15 cellular contexts compared by ENCODE assay signal in genomic region chr3:10901293-10902010, GRCh38.
DNase-seq lines count a peak whose midpoint lies in the region; ATAC-seq and TF ChIP-seq lines count a peak whose summit lies in the region.
"Had no signal": no experiment of that assay in that cellular context is flagged by ENCODE, and none has a peak within 500 bp of the region (broad histone marks: within the 10 kb centered on the region; RNA-seq: fewer than 3 reads in every experiment).

No MANE protein-coding gene starts in this region.

- no peak overlapping the region for H3K4me3 ChIP-seq in hepatocyte
- H3K4me3 ChIP-seq: GM23248 had no signal

- peaks cover 24% of the 10 kb centered on the region for H3K4me1 Mint-ChIP-seq in brain
- no peaks in the 10 kb centered on the region for H3K4me1 Mint-ChIP-seq in effector memory CD8-positive, alpha-beta T cell (ENCODE audit: low read depth in 2 of 2)
- H3K4me1 Mint-ChIP-seq: B cell had no signal

- H2AFZ ChIP-seq in hepatocyte, result no peak overlapping the region
- H2AFZ ChIP-seq: GM23248 had no signal

- DNase-seq in globus pallidus (ENCODE audit: low spot score) (peak; percentile 16), midbrain (lab: John Stamatoyannopoulos, UW) (peak; percentile 46), putamen (ENCODE audit: low spot score) (peak; percentile 34), NCI-H69 (lab: John Stamatoyannopoulos, UW) (no peak), foreskin melanocyte (no peak), hepatocyte (ENCODE audit: low spot score) (no peak)
- no peak for DNase-seq in effector memory CD8-positive, alpha-beta T cell
- DNase-seq: Calu3; CD4-positive, alpha-beta T cell; DMS 273 treated with DMSO at 0.1 percent for 48 hours; GM23248; H9 had no signal

- H3K4me1 ChIP-seq in hepatocyte (ENCODE audit: insufficient read depth), result no peaks in the 10 kb centered on the region

- 90% methylated on average over 13 of the region's 13 CpGs for WGBS in hepatocyte (ENCODE audit: low lambda C conversion rate, missing lambda C conversion rate)

- peaks cover 4 to 26% (median 18%) of the 10 kb centered on the region in 5 experiments for H3K9me3 Mint-ChIP-seq in brain
- H3K9me3 Mint-ChIP-seq in effector memory CD8-positive, alpha-beta T cell, result peaks cover 6 to 22% of the 10 kb centered on the region in 2 donors

- H3K4me3 Mint-ChIP-seq in brain, result no peak overlapping the region
- no peak overlapping the region for H3K4me3 Mint-ChIP-seq in effector memory CD8-positive, alpha-beta T cell
- H3K4me3 Mint-ChIP-seq: B cell; CD4-positive, alpha-beta T cell; H9 had no signal

- TF ChIP-seq CTCF in brain (conservative IDR thresholded peaks at IDR 0.05) (no peak), hepatocyte (IDR thresholded peaks at IDR 0.05; ENCODE audit: poor library complexity) (no peak)

- H3K27me3 ChIP-seq in hepatocyte, result no peaks in the 10 kb centered on the region

- no peak for ATAC-seq in effector memory CD8-positive, alpha-beta T cell (replicated peaks)
- ATAC-seq: HepG2 had no signal

- peak overlapping the region in 4 of 5 experiments; percentile 29 to 95 (median 86) for H3K27ac Mint-ChIP-seq in brain
- no peak overlapping the region for H3K27ac Mint-ChIP-seq in effector memory CD8-positive, alpha-beta T cell
- H3K27ac Mint-ChIP-seq: B cell; CD4-positive, alpha-beta T cell had no signal

- no peaks in the 10 kb centered on the region for H3K9me2 ChIP-seq in hepatocyte (replicated peaks; ENCODE audit: insufficient read depth)

- no peaks in the 10 kb centered on the region for H3K36me3 Mint-ChIP-seq in brain
- H3K36me3 Mint-ChIP-seq in effector memory CD8-positive, alpha-beta T cell (ENCODE audit: insufficient read depth), result no peaks in the 10 kb centered on the region

- peaks cover 27% of the 10 kb centered on the region for H3K27me3 Mint-ChIP-seq in brain
- H3K27me3 Mint-ChIP-seq in effector memory CD8-positive, alpha-beta T cell, result peaks cover 6 to 42% of the 10 kb centered on the region in 2 donors

- no peak overlapping the region for H3K27ac ChIP-seq in hepatocyte
- H3K27ac ChIP-seq: GM23248 had no signal

- H3K4me2 ChIP-seq in hepatocyte, result no peak overlapping the region

- no peaks in the 10 kb centered on the region for H3K36me3 ChIP-seq in hepatocyte (replicated peaks; ENCODE audit: insufficient read depth, low read depth)

- no peaks in the 10 kb centered on the region for H3K79me2 ChIP-seq in hepatocyte

- H4K20me1 ChIP-seq in hepatocyte (ENCODE audit: insufficient read depth, poor library complexity, severe bottlenecking), result no peaks in the 10 kb centered on the region

- H3K9me3 ChIP-seq in hepatocyte (ENCODE audit: low read depth), result no peaks in the 10 kb centered on the region

Comparison
In these comparisons a context has a peak if more than half of its experiments do, and no peak if none do; other contexts are left out.
1. H3K27ac Mint-ChIP-seq: peak in brain (4 of 5); none in effector memory CD8-positive, alpha-beta T cell (0 of 2).
2. DNase-seq: peak in globus pallidus (single experiment), midbrain (single experiment) and putamen (single experiment); none in NCI-H69 (single experiment), foreskin melanocyte (single experiment), effector memory CD8-positive, alpha-beta T cell (0 of 3) and hepatocyte (single experiment).